ENCODE assay signal across 18 cellular contexts in genomic region chr12:15887043-15887817, GRCh38. TPM values are rescaled to one million over a fixed set of nuclear protein-coding genes. Genes with fewer than 3 reads are reported as not detected.
A peak's percentile ranks its signal among the peaks of the same experiment; 100 is the strongest.
DNase-seq lines count a peak whose midpoint lies in the region; ATAC-seq and TF ChIP-seq lines count a peak whose summit lies in the region.
"Had no signal": no experiment of that assay in that cellular context is flagged by ENCODE, and none has a peak within 500 bp of the region (broad histone marks: within the 10 kb centered on the region; RNA-seq: fewer than 3 reads in every experiment).

No MANE protein-coding gene starts in this region.

- TF ChIP-seq EP300 in SK-N-SH (IDR thresholded peaks at IDR 0.05; ENCODE audit: borderline replicate concordance in 1 of 2, low read depth in 1 of 2, low read length in 1 of 2) = no peak

- H3F3A ChIP-seq in SK-N-SH (replicated peaks; ENCODE audit: insufficient read depth) = peaks cover 13% of the 10 kb centered on the region

- H3K9ac ChIP-seq in SK-N-SH = no peak overlapping the region

- intact Hi-C loops in Caco-2 (cut with micrococcal nuclease; ENCODE audit: unreplicated experiment) = no loop called here

- H3K4me2 ChIP-seq in SK-N-SH = peak overlapping the region; percentile 6; the same call in 1 of the 2 replicates

- H3K9me2 ChIP-seq in SK-N-SH = no peaks in the 10 kb centered on the region

- H3K36me3 ChIP-seq in SK-N-SH (replicated peaks in 1 of 2; ENCODE audit: control insufficient read depth in 1 of 2, insufficient read depth in 2 of 2, low read length in 1 of 2) (peaks cover 56 to 71% of the 10 kb centered on the region in 2 experiments), Caco-2 (ENCODE audit: control insufficient read depth, insufficient read depth, low read length) (peaks cover 2% of the 10 kb centered on the region)
- peaks cover 20% of the 10 kb centered on the region for H3K36me3 ChIP-seq in CD8-positive, alpha-beta memory T cell (ENCODE audit: insufficient read depth, low read length)
- H3K36me3 ChIP-seq: colonic mucosa had no signal

- WGBS in SK-N-SH (ENCODE audit: low lambda C conversion rate) = 80% methylated on average over 5 of the region's 5 CpGs

- POLR2A ChIA-PET in SK-N-SH (lab: Yijun Ruan, JAX) = no interaction called here
- POLR2A ChIA-PET in CD8-positive, alpha-beta memory T cell (lab: Charles Lee) = no interaction called here
- POLR2A ChIA-PET in WTC11 (lab: Charles Lee) = no interaction called here
- POLR2A ChIA-PET in Caco-2 (lab: Charles Lee) = no interaction called here

- H4K20me1 ChIP-seq in SK-N-SH (ENCODE audit: insufficient read depth) = peaks cover 63% of the 10 kb centered on the region

- no TSS peak for BruUV-seq in Caco-2 (replicated peaks; lab: Mats Ljungman, UMichigan)

- H3K79me2 ChIP-seq in SK-N-SH (ENCODE audit: insufficient read depth) = peaks cover 96% of the 10 kb centered on the region

- peaks cover 10 to 72% (median 13%) of the 10 kb centered on the region in 3 donors for H3K36me3 Mint-ChIP-seq in CD8-positive, alpha-beta memory T cell
- H3K36me3 Mint-ChIP-seq in WTC11 (peaks cover 49% of the 10 kb centered on the region), mesothelial cell of epicardium (peaks cover 20% of the 10 kb centered on the region), Caco-2 (ENCODE audit: insufficient read depth, unreplicated experiment) (peaks cover 82% of the 10 kb centered on the region)

- H3K9me3 ChIP-seq in SK-N-SH = no peaks in the 10 kb centered on the region
- H3K9me3 ChIP-seq in CD8-positive, alpha-beta memory T cell (ENCODE audit: low read length) = no peaks in the 10 kb centered on the region
- no peaks in the 10 kb centered on the region for H3K9me3 ChIP-seq in Caco-2
- H3K9me3 ChIP-seq: colonic mucosa, heart right ventricle had no signal

- H3K9me3 Mint-ChIP-seq in CD8-positive, alpha-beta memory T cell = no peaks in the 10 kb centered on the region
- H3K9me3 Mint-ChIP-seq in WTC11 (no peaks in the 10 kb centered on the region), mesothelial cell of epicardium (no peaks in the 10 kb centered on the region), Caco-2 (ENCODE audit: unreplicated experiment) (no peaks in the 10 kb centered on the region)
- H3K9me3 Mint-ChIP-seq: activated CD4-positive, alpha-beta T cell treated with anti-CD3 and anti-CD28 coated beads, Interleukin-2, amount 10 ng/mL, durations not matched to agents 7 days and 5 days; naive B cell had no signal

- peak overlapping the region in 2 of 7 donors; percentile 5 to 49 for H3K4me3 Mint-ChIP-seq in CD8-positive, alpha-beta memory T cell
- H3K4me3 Mint-ChIP-seq in WTC11 (no peak overlapping the region), mesothelial cell of epicardium (no peak overlapping the region), Caco-2 (ENCODE audit: unreplicated experiment) (no peak overlapping the region)
- H3K4me3 Mint-ChIP-seq: activated CD4-positive, alpha-beta T cell treated with anti-CD3 and anti-CD28 coated beads, Interleukin-2, amount 10 ng/mL, durations not matched to agents 7 days and 5 days had no signal

- H3K4me1 ChIP-seq in SK-N-SH (ENCODE audit: control insufficient read depth in 1 of 2, insufficient read depth in 2 of 2, low read depth in 1 of 2, low read length in 1 of 2) = peaks cover 5 to 23% of the 10 kb centered on the region in 2 experiments
- peaks cover 34% of the 10 kb centered on the region for H3K4me1 ChIP-seq in CD8-positive, alpha-beta memory T cell (ENCODE audit: insufficient read depth, low read length)
- H3K4me1 ChIP-seq in Caco-2 = peaks cover 10% of the 10 kb centered on the region
- H3K4me1 ChIP-seq: colonic mucosa had no signal

- ATAC-seq in SK-N-SH treated with all-trans-retinoic acid at 6 μM for 48 hours = no peak
- ATAC-seq in WTC11 = no peak

- H3K4me1 Mint-ChIP-seq in CD8-positive, alpha-beta memory T cell = peaks cover 65 to 83% (median 81%) of the 10 kb centered on the region in 3 donors
- H3K4me1 Mint-ChIP-seq in WTC11 (peaks cover 27% of the 10 kb centered on the region), mesothelial cell of epicardium (peaks cover 41% of the 10 kb centered on the region), Caco-2 (ENCODE audit: low read depth, unreplicated experiment) (peaks cover 18% of the 10 kb centered on the region)

- no peak overlapping the region for H2AFZ ChIP-seq in SK-N-SH (ENCODE audit: low read depth)

- CTCF ChIA-PET in SK-N-SH (lab: Yijun Ruan, JAX) (interaction anchor here (1.0 to 5.1 kb wide), 2 partner anchors 12 to 297 kb away, joined by 3 to 31 read pairs; no protein-coding TSS in a partner anchor), WTC11 (lab: Charles Lee) (interaction anchor here (1.2 to 2.9 kb wide), 2 partner anchors 12 to 29 kb away, joined by 5 to 11 read pairs; no protein-coding TSS in a partner anchor), Caco-2 (lab: Charles Lee) (no interaction called here)
- CTCF ChIA-PET in CD8-positive, alpha-beta memory T cell (lab: Charles Lee) = interaction anchor here (1.0 to 2.6 kb wide), 2 partner anchors 12 to 297 kb away, joined by 3 to 6 read pairs; no protein-coding TSS in a partner anchor

- H3K27ac ChIP-seq in SK-N-SH (ENCODE audit: low read depth in 2 of 2, low read length in 1 of 2) = no peak overlapping the region
- no peak overlapping the region for H3K27ac ChIP-seq in CD8-positive, alpha-beta memory T cell (ENCODE audit: low read depth, low read length)
- H3K27ac ChIP-seq: colonic mucosa, RWPE1 had no signal

- H3K4me3 ChIP-seq in SK-N-SH (ENCODE audit: low read depth in 2 of 2, low read length in 1 of 2) = no peak overlapping the region
- no peak overlapping the region for H3K4me3 ChIP-seq in CD8-positive, alpha-beta memory T cell (ENCODE audit: low read length)
- no peak overlapping the region for H3K4me3 ChIP-seq in Caco-2 (ENCODE audit: low read depth, low read length)
- H3K4me3 ChIP-seq: colonic mucosa had no signal

- TF ChIP-seq RAD21 in SK-N-SH (IDR thresholded peaks at IDR 0.05; ENCODE audit: low read length) = no peak

- TF ChIP-seq CTCF in SK-N-SH (IDR thresholded peaks at IDR 0.05) = no peak
- no peak for TF ChIP-seq CTCF in WTC11 (IDR thresholded peaks at IDR 0.05)
- no peak for TF ChIP-seq CTCF in mesothelial cell of epicardium (IDR thresholded peaks at IDR 0.05; ENCODE audit: unreplicated experiment)
- TF ChIP-seq CTCF in Caco-2 (IDR thresholded peaks at IDR 0.05; ENCODE audit: insufficient read depth in 1 of 2, low read depth in 1 of 2, low read length in 1 of 2, severe bottlenecking in 1 of 2, unreplicated experiment in 1 of 2) = no peak

- DNase-seq in SK-N-SH (no peak), WTC11 (ENCODE audit: low spot score) (no peak), mesothelial cell of epicardium (ENCODE audit: low spot score in 2 of 2, unreplicated experiment in 2 of 2) (no peak), cerebellum (ENCODE audit: low spot score) (no peak), Caco-2 (no peak)
- no peak for DNase-seq in CD8-positive, alpha-beta memory T cell
- no peak for DNase-seq in stimulated activated naive CD4-positive, alpha-beta T cell (lab: John Stamatoyannopoulos, UW)
- DNase-seq: activated CD4-positive, alpha-beta T cell treated with anti-CD3 and anti-CD28 coated beads, Interleukin-2, amount 10 ng/mL, durations not matched to agents 7 days and 5 days; activated CD8-positive, alpha-beta memory T cell treated with anti-CD3 and anti-CD28 coated beads, Interleukin-2, amount 50 U/mL, for 48 hours; aorta; C1 segment of cervical spinal cord; colonic mucosa; heart right ventricle; MV-4-11; naive B cell; stimulated activated CD4-positive, alpha-beta T cell treated with anti-CD3 and anti-CD28 coated beads, Interleukin-4, amount 100 ng/mL, for 24 hours had no signal

- H3K27me3 ChIP-seq in SK-N-SH (ENCODE audit: insufficient read depth) (no peaks in the 10 kb centered on the region), Caco-2 (replicated peaks; ENCODE audit: control insufficient read depth, insufficient read depth, low read length) (no peaks in the 10 kb centered on the region)
- no peaks in the 10 kb centered on the region for H3K27me3 ChIP-seq in CD8-positive, alpha-beta memory T cell (ENCODE audit: insufficient read depth, low read length, poor library complexity, severe bottlenecking)
- H3K27me3 ChIP-seq: colonic mucosa, heart right ventricle had no signal

- peak overlapping the region in 6 of 8 donors; percentile 24 to 74 (median 47) for H3K27ac Mint-ChIP-seq in CD8-positive, alpha-beta memory T cell
- peak overlapping the region; percentile 71; the same call in 1 of the 2 replicates for H3K27ac Mint-ChIP-seq in WTC11
- H3K27ac Mint-ChIP-seq in mesothelial cell of epicardium = peak overlapping the region; percentile 30
- no peak overlapping the region for H3K27ac Mint-ChIP-seq in Caco-2 (ENCODE audit: unreplicated experiment)
- H3K27ac Mint-ChIP-seq: activated CD4-positive, alpha-beta T cell treated with anti-CD3 and anti-CD28 coated beads, Interleukin-2, amount 10 ng/mL, durations not matched to agents 7 days and 5 days had no signal

- no peaks in the 10 kb centered on the region for H3K27me3 Mint-ChIP-seq in CD8-positive, alpha-beta memory T cell
- H3K27me3 Mint-ChIP-seq in WTC11 (ENCODE audit: low read depth) (no peaks in the 10 kb centered on the region), mesothelial cell of epicardium (ENCODE audit: low read depth) (no peaks in the 10 kb centered on the region), Caco-2 (ENCODE audit: insufficient read depth, unreplicated experiment) (no peaks in the 10 kb centered on the region)
- H3K27me3 Mint-ChIP-seq: activated CD4-positive, alpha-beta T cell treated with anti-CD3 and anti-CD28 coated beads, Interleukin-2, amount 10 ng/mL, durations not matched to agents 7 days and 5 days; naive B cell had no signal

TF ChIP-seq in SK-N-SH treated with all-trans-retinoic acid at 6 μM for 48 hours, 23 proteins besides CTCF, POLR2A, EP300 and RAD21 (continues in another document):
- TF ChIP-seq ZFP3 (CRISPR knock-in tag; IDR thresholded peaks at IDR 0.05) = no peak

TF ChIP-seq in WTC11, 78 proteins besides CTCF, POLR2A, EP300 and RAD21 (continues in another document):
- TF ChIP-seq TEAD4 (CRISPR knock-in tag; IDR thresholded peaks at IDR 0.05) (no peak), ZNF138 (CRISPR knock-in tag; conservative IDR thresholded peaks at IDR 0.05) (no peak)

RNA-seq across cellular contexts. Expression of gene STRAP, which starts 5.0 kb away (rescaled TPM):
- polyA plus RNA-seq in SK-N-SH (2012; rRNA removed) = 85.6 and 108 TPM in 2 replicates
- 113 and 145 TPM in 2 replicates for polyA plus RNA-seq in SK-N-SH (2012; cell fraction: cytosol; rRNA removed)
- 27.7 and 44.7 TPM in 2 replicates for polyA plus RNA-seq in SK-N-SH (2012; cell fraction: nucleus; rRNA removed)
- 100 to 1,000 TPM; 179 to 185 TPM for total RNA-seq in CD8-positive, alpha-beta memory T cell
- 112 TPM for polyA plus RNA-seq in CD8-positive, alpha-beta memory T cell
- 196 to 221 TPM (median 201 TPM) in 3 replicates for total RNA-seq in WTC11 (2021)
- total RNA-seq in mesothelial cell of epicardium = 108 to 110 TPM (median 109 TPM) in 3 replicates
- total RNA-seq in cerebellum = 64.0 TPM
- total RNA-seq in Caco-2 (2022) = 246 and 262 TPM in 2 replicates

RNA-seq across cellular contexts. Expression of gene DERA, which starts 23.9 kb away (rescaled TPM):
- 16.6 and 20.0 TPM in 2 replicates for polyA plus RNA-seq in SK-N-SH (2012; rRNA removed)
- 24.8 and 29.8 TPM in 2 replicates for polyA plus RNA-seq in SK-N-SH (2012; cell fraction: cytosol; rRNA removed)
- polyA plus RNA-seq in SK-N-SH (2012; cell fraction: nucleus; rRNA removed) = 7.3 and 13.3 TPM in 2 replicates
- 10 to 100 TPM; 25.2 to 26.6 TPM for total RNA-seq in CD8-positive, alpha-beta memory T cell
- polyA plus RNA-seq in CD8-positive, alpha-beta memory T cell = 25.8 TPM
- 21.2 to 23.7 TPM (median 22.4 TPM) in 3 replicates for total RNA-seq in WTC11 (2021)
- 17.8 to 20.9 TPM (median 18.4 TPM) in 3 replicates for total RNA-seq in mesothelial cell of epicardium
- 18.1 TPM for total RNA-seq in cerebellum
- total RNA-seq in Caco-2 (2022) = 84.3 and 86.4 TPM in 2 replicates
